10 cellular contexts compared by ENCODE assay signal in the genomic region with DNA sequence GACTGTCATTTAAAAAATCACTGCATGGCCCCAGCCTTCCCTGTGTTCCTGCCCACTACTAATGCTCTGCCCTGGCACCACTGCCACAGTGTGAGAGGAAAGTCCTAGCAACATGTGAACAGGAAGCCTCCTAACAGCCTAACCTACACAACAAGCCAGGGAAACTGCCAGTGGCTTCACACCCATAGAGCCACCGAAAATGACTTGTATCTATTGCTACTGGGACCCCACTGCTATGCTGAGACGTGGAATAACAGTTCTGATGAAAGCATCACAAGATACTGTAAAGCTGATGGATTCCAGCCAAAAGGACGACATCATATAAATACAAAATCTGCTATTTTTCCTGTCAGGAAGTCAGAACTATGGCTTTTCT.
DNase-seq lines count a peak whose midpoint lies in the region; ATAC-seq lines count a peak whose summit lies in the region.
"Had no signal": no experiment of that assay in that cellular context is flagged by ENCODE, and none has a peak within 500 bp of the region (broad histone marks: within the 10 kb centered on the region; RNA-seq: fewer than 3 reads in every experiment).

No MANE protein-coding gene starts in this region.

- no peaks in the 10 kb centered on the region for H3K36me3 ChIP-seq in skeletal muscle tissue (ENCODE audit: control insufficient read depth in 3 of 3, insufficient read depth in 3 of 3, low read length in 3 of 3)
- H3K36me3 ChIP-seq in HAP-1 (replicated peaks) = no peaks in the 10 kb centered on the region

- H3K4me1 Mint-ChIP-seq in activated T-cell treated with anti-CD3 and anti-CD28 coated beads, Interleukin-2, amount 50 U/mL, for 4 hours (ENCODE audit: low read depth) = peaks cover 97% of the 10 kb centered on the region

- H3K27me3 Mint-ChIP-seq in activated T-cell treated with anti-CD3 and anti-CD28 coated beads, Interleukin-2, amount 50 U/mL, for 4 hours (ENCODE audit: low read depth) = no peaks in the 10 kb centered on the region
- H3K27me3 Mint-ChIP-seq: stimulated activated memory B cell treated with anti-CD40 and anti-IgM and Interleukin-4, amounts not matched to agents 10 μg/mL and 1 μg/mL and 100 μg/mL, for 72 hours had no signal

- H3K36me3 Mint-ChIP-seq in activated T-cell treated with anti-CD3 and anti-CD28 coated beads, Interleukin-2, amount 50 U/mL, for 4 hours (ENCODE audit: insufficient read depth) = peaks cover 8% of the 10 kb centered on the region
- no peaks in the 10 kb centered on the region for H3K36me3 Mint-ChIP-seq in activated naive CD4-positive, alpha-beta T cell treated with anti-CD3 and anti-CD28 coated beads, Interleukin-2, amount 50 U/mL, for 72 hours
- H3K36me3 Mint-ChIP-seq: stimulated activated memory B cell treated with anti-CD40 and anti-IgM and Interleukin-4, amounts not matched to agents 10 μg/mL and 1 μg/mL and 100 μg/mL, for 72 hours had no signal

- H3K4me1 ChIP-seq in skeletal muscle tissue (ENCODE audit: control insufficient read depth in 3 of 3, insufficient read depth in 3 of 3, low read length in 3 of 3) = peaks cover 38 to 54% (median 41%) of the 10 kb centered on the region in 3 donors
- H3K4me1 ChIP-seq in HAP-1 = no peaks in the 10 kb centered on the region

- in situ Hi-C loops in HAP-1 (cut with MboI; ENCODE audit: low sequenced_read_pairs) = no loop called here

- intact Hi-C loops in left cardiac atrium (cut with DNase I) = no loop called here

- H3K9me3 ChIP-seq in skeletal muscle tissue (ENCODE audit: control insufficient read depth in 3 of 3, low read length in 3 of 3) (no peaks in the 10 kb centered on the region), HAP-1 (no peaks in the 10 kb centered on the region)

- H3K27me3 ChIP-seq in skeletal muscle tissue (ENCODE audit: control insufficient read depth in 3 of 3, insufficient read depth in 3 of 3, low read length in 3 of 3) = no peaks in the 10 kb centered on the region
- H3K27me3 ChIP-seq in HAP-1 (ENCODE audit: low read depth) = no peaks in the 10 kb centered on the region

- H3K4me3 ChIP-seq in skeletal muscle tissue (ENCODE audit: low read length in 3 of 3) (peak overlapping the region; percentile 35 to 45 (median 45)), HAP-1 (no peak overlapping the region)

- DNase-seq in activated T-cell treated with anti-CD3 and anti-CD28 coated beads, Interleukin-2, amount 50 U/mL, for 4 hours = no peak
- no peak for DNase-seq in activated T-cell treated with anti-CD3 and anti-CD28 coated beads for 4 hours
- DNase-seq in activated naive CD4-positive, alpha-beta T cell treated with anti-CD3 and anti-CD28 coated beads, Interleukin-2, amount 50 U/mL, for 72 hours (ENCODE audit: low spot score in 2 of 2) = no peak
- DNase-seq in left cardiac atrium = no peak
- DNase-seq in HAP-1 (ENCODE audit: low spot score in 2 of 2) = no peak
- DNase-seq in inferior parietal cortex (ENCODE audit: extremely low spot score) = no peak
- DNase-seq: NCI-H1417 treated with DMSO at 0.1 percent for 48 hours had no signal

- peak; percentile 54 to 59 for ATAC-seq in activated T-cell treated with anti-CD3 and anti-CD28 coated beads, Interleukin-2, amount 50 U/mL, for 4 hours
- ATAC-seq in activated naive CD4-positive, alpha-beta T cell treated with anti-CD3 and anti-CD28 coated beads, Interleukin-2, amount 50 U/mL, for 72 hours = peak; percentile 29 to 56
- ATAC-seq in left cardiac atrium = peak; percentile 45 to 49
- ATAC-seq in activated CD4-positive, CD25-positive, alpha-beta regulatory T cell treated with anti-CD3 and anti-CD28 coated beads, Interleukin-2, amount 50 U/mL, for 24 hours = no peak
- ATAC-seq: stimulated activated memory B cell treated with anti-CD40 and anti-IgM and Interleukin-4, amounts not matched to agents 10 μg/mL and 1 μg/mL and 100 μg/mL, for 72 hours had no signal

- H3K27ac Mint-ChIP-seq in activated naive CD4-positive, alpha-beta T cell treated with anti-CD3 and anti-CD28 coated beads, Interleukin-2, amount 50 U/mL, for 72 hours = no peak overlapping the region
- H3K27ac Mint-ChIP-seq: stimulated activated memory B cell treated with anti-CD40 and anti-IgM and Interleukin-4, amounts not matched to agents 10 μg/mL and 1 μg/mL and 100 μg/mL, for 72 hours had no signal

- peak overlapping the region; percentile 39 for H3K27ac ChIP-seq in skeletal muscle tissue (ENCODE audit: low read depth, low read length)

- peak overlapping the region; percentile 19 for H3K4me3 Mint-ChIP-seq in activated T-cell treated with anti-CD3 and anti-CD28 coated beads, Interleukin-2, amount 50 U/mL, for 4 hours
- H3K4me3 Mint-ChIP-seq: stimulated activated memory B cell treated with anti-CD40 and anti-IgM and Interleukin-4, amounts not matched to agents 10 μg/mL and 1 μg/mL and 100 μg/mL, for 72 hours had no signal

- peak overlapping the region; percentile 18 to 68 (median 54) for H3K9ac ChIP-seq in skeletal muscle tissue (ENCODE audit: low read depth in 1 of 3, low read length in 3 of 3)

- no peaks in the 10 kb centered on the region for H3K9me3 Mint-ChIP-seq in activated T-cell treated with anti-CD3 and anti-CD28 coated beads, Interleukin-2, amount 50 U/mL, for 4 hours
- no peaks in the 10 kb centered on the region for H3K9me3 Mint-ChIP-seq in activated naive CD4-positive, alpha-beta T cell treated with anti-CD3 and anti-CD28 coated beads, Interleukin-2, amount 50 U/mL, for 72 hours
- H3K9me3 Mint-ChIP-seq: stimulated activated memory B cell treated with anti-CD40 and anti-IgM and Interleukin-4, amounts not matched to agents 10 μg/mL and 1 μg/mL and 100 μg/mL, for 72 hours had no signal

Comparison
In these comparisons a context has a peak if more than half of its experiments do, and no peak if none do; other contexts are left out.
1. ATAC-seq: peak in activated T-cell treated with anti-CD3 and anti-CD28 coated beads, Interleukin-2, amount 50 U/mL, for 4 hours (2 of 2), activated naive CD4-positive, alpha-beta T cell treated with anti-CD3 and anti-CD28 coated beads, Interleukin-2, amount 50 U/mL, for 72 hours (2 of 2) and left cardiac atrium (2 of 2); none in activated CD4-positive, CD25-positive, alpha-beta regulatory T cell treated with anti-CD3 and anti-CD28 coated beads, Interleukin-2, amount 50 U/mL, for 24 hours (0 of 2).